ENCODE assay signal across 8 cellular contexts in the genomic region with DNA sequence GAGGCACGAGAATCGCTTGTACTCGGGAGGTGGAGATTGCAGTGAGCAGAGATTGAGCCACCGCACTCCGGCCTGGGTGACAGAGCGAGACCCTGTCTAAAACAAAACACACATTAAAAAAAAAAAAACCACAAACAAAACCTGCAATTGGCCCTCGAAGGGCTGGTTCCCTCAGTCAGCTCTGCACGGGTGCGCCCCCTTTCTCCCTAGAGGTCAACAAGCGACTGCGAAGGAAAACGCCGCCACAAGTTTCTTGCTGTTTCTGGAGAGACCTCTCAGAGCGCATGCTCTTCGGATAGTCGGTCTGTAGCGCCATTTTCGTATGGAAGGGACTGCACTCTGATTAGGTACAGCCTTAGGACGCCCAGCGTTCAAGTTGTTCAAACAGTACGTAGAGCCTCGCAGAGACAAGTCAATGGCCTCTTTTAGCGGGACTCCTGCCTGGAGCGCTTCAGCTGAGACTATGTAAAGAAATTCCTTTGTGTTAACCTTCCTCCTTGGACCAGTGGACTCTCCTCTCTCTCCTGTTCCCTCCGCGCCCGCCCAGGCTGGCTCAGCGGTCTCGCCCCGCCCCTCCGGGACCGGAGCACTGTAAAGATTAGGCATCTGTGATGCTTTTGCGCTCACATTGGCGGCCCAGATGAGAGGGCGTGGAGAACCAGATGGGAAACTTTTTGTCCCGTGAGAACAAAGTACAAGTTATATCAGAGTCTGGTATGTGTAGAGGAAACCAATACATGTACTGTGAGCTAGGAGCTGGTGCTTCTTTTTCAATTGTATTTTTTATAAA. TPM values are rescaled to one million over a fixed set of nuclear protein-coding genes. Genes with fewer than 3 reads are reported as not detected.
DNase-seq lines count a peak whose midpoint lies in the region; ATAC-seq and TF ChIP-seq lines count a peak whose summit lies in the region.

No MANE protein-coding gene starts in this region.

- no peaks in the 10 kb centered on the region for H3K27me3 ChIP-seq in CD8-positive, alpha-beta memory T cell (ENCODE audit: insufficient read depth, low read length, poor library complexity, severe bottlenecking)
- H3K27me3 ChIP-seq in lung (ENCODE audit: control insufficient read depth, insufficient read depth) = no peaks in the 10 kb centered on the region

- WGBS in lung, 2 donors = 3% methylated on average over 36 of the region's 36 CpGs

- CTCF ChIA-PET in CD8-positive, alpha-beta memory T cell (lab: Charles Lee) = interaction anchor here (0.8 to 5.1 kb wide), 7 partner anchors 14 to 109 kb away, joined by 3 to 41 read pairs (median 8); partner anchors contain the start of gene RTCA
- CTCF ChIA-PET in activated CD4-positive, alpha-beta memory T cell treated with anti-CD3 and anti-CD28 coated beads, Interleukin-2, amount 10 ng/mL, durations not matched to agents 7 days and 5 days (lab: Charles Lee) = interaction anchor here (0.5 to 9.3 kb wide), 7 partner anchors 45 to 542 kb away, joined by 3 to 114 read pairs (median 15); partner anchors contain the start of gene RTCA

- peak overlapping the region; percentile 92 for H3K27ac ChIP-seq in CD8-positive, alpha-beta memory T cell (ENCODE audit: low read depth, low read length)
- peak overlapping the region; percentile 86 to 88 for H3K27ac ChIP-seq in lung (ENCODE audit: low read depth in 1 of 2, low read length in 1 of 2)

- POLR2A ChIA-PET in CD8-positive, alpha-beta memory T cell (lab: Charles Lee) = interaction anchor here (0.5 to 3.8 kb wide), 10 partner anchors 9 to 102 kb away, joined by 3 to 13 read pairs (median 4); partner anchors contain the start of gene RTCA
- POLR2A ChIA-PET in activated CD4-positive, alpha-beta memory T cell treated with anti-CD3 and anti-CD28 coated beads, Interleukin-2, amount 10 ng/mL, durations not matched to agents 7 days and 5 days (lab: Charles Lee) = interaction anchor here (0.9 to 6.3 kb wide), 26 partner anchors 13 to 545 kb away, joined by 3 to 96 read pairs (median 9); partner anchors contain the start of genes DBT, RTCA, SASS6 and SLC30A7

- H3K36me3 Mint-ChIP-seq in CD8-positive, alpha-beta memory T cell = peaks cover 7 to 47% (median 13%) of the 10 kb centered on the region in 3 donors
- H3K36me3 Mint-ChIP-seq in activated CD4-positive, alpha-beta memory T cell treated with anti-CD3 and anti-CD28 coated beads, Interleukin-2, amount 10 ng/mL, durations not matched to agents 7 days and 5 days (ENCODE audit: low read depth) = peaks cover 34% of the 10 kb centered on the region

- H3K36me3 ChIP-seq in CD8-positive, alpha-beta memory T cell (ENCODE audit: insufficient read depth, low read length) = no peaks in the 10 kb centered on the region
- no peaks in the 10 kb centered on the region for H3K36me3 ChIP-seq in lung (ENCODE audit: control insufficient read depth in 2 of 2, insufficient read depth in 2 of 2, low read length in 2 of 2)

- peaks cover 0 to 10% of the 10 kb centered on the region in 2 donors for H3K27me3 Mint-ChIP-seq in CD8-positive, alpha-beta memory T cell
- no peaks in the 10 kb centered on the region for H3K27me3 Mint-ChIP-seq in activated CD4-positive, alpha-beta memory T cell treated with anti-CD3 and anti-CD28 coated beads, Interleukin-2, amount 10 ng/mL, durations not matched to agents 7 days and 5 days

- DNase-seq in CD8-positive, alpha-beta memory T cell = peak; percentile 82 to 92 (median 87)
- peak; percentile 93 for DNase-seq in NCI-H82 treated with DMSO at 0.1 percent for 48 hours (lab: John Stamatoyannopoulos, UW; ENCODE audit: unreplicated experiment)
- peak; percentile 90 for DNase-seq in activated CD4-positive, alpha-beta memory T cell treated with anti-CD3 and anti-CD28 coated beads, Interleukin-2, amount 10 ng/mL, durations not matched to agents 7 days and 5 days
- peak; percentile 87 for DNase-seq in effector CD4-positive, alpha-beta T cell
- DNase-seq in lung (ENCODE audit: low spot score) = peak; percentile 83
- DNase-seq in stimulated activated CD4-positive, alpha-beta T cell treated with anti-CD3 and anti-CD28 coated beads, TNF-alpha, amount 100 ng/mL, for 24 hours (ENCODE audit: low read depth in 3 of 3) = peak; percentile 72 to 88 (median 73)

- peak overlapping the region; percentile 97 to 100 (median 100) for H3K27ac Mint-ChIP-seq in CD8-positive, alpha-beta memory T cell
- peak overlapping the region; percentile 96 for H3K27ac Mint-ChIP-seq in activated CD4-positive, alpha-beta memory T cell treated with anti-CD3 and anti-CD28 coated beads, Interleukin-2, amount 10 ng/mL, durations not matched to agents 7 days and 5 days

- peak overlapping the region; percentile 94 to 100 (median 97) for H3K4me3 Mint-ChIP-seq in CD8-positive, alpha-beta memory T cell
- peak overlapping the region; percentile 90 for H3K4me3 Mint-ChIP-seq in activated CD4-positive, alpha-beta memory T cell treated with anti-CD3 and anti-CD28 coated beads, Interleukin-2, amount 10 ng/mL, durations not matched to agents 7 days and 5 days

- peak; percentile 11 for TF ChIP-seq CTCF in lung (IDR thresholded peaks at IDR 0.05; ENCODE audit: control extremely low read depth, extremely low read depth)

- H3K4me3 ChIP-seq in CD8-positive, alpha-beta memory T cell (ENCODE audit: low read length) = peak overlapping the region; percentile 94
- peak overlapping the region; percentile 45 for H3K4me3 ChIP-seq in lung

- H3K4me1 Mint-ChIP-seq in CD8-positive, alpha-beta memory T cell = peaks cover 27 to 36% (median 31%) of the 10 kb centered on the region in 3 donors
- peaks cover 29% of the 10 kb centered on the region for H3K4me1 Mint-ChIP-seq in activated CD4-positive, alpha-beta memory T cell treated with anti-CD3 and anti-CD28 coated beads, Interleukin-2, amount 10 ng/mL, durations not matched to agents 7 days and 5 days

- peaks cover 23% of the 10 kb centered on the region for H3K4me1 ChIP-seq in CD8-positive, alpha-beta memory T cell (ENCODE audit: insufficient read depth, low read length)
- H3K4me1 ChIP-seq in lung (ENCODE audit: control insufficient read depth in 2 of 2, insufficient read depth in 2 of 2, low read length in 2 of 2) = peaks cover 3 to 7% of the 10 kb centered on the region in 2 donors

- H3K9me3 Mint-ChIP-seq in CD8-positive, alpha-beta memory T cell = no peaks in the 10 kb centered on the region
- no peaks in the 10 kb centered on the region for H3K9me3 Mint-ChIP-seq in activated CD4-positive, alpha-beta memory T cell treated with anti-CD3 and anti-CD28 coated beads, Interleukin-2, amount 10 ng/mL, durations not matched to agents 7 days and 5 days

- ATAC-seq in GM19452 (IDR thresholded peaks at IDR 0.05; ENCODE audit: unreplicated experiment) (peak; percentile 60), HG03575 (IDR thresholded peaks at IDR 0.05; ENCODE audit: extremely low read depth, insufficient number of reproducible peaks, low FRiP score, unreplicated experiment) (peak; percentile 34), lung (ENCODE audit: insufficient read depth, low FRiP score) (peak; percentile 61)

- H3K9me3 ChIP-seq in CD8-positive, alpha-beta memory T cell (ENCODE audit: low read length) = no peaks in the 10 kb centered on the region
- H3K9me3 ChIP-seq in lung (ENCODE audit: control insufficient read depth in 2 of 2, insufficient read depth in 1 of 2, low read length in 1 of 2) = no peaks in the 10 kb centered on the region

RNA-seq across cellular contexts. Expression of gene CDC14A, which starts 1.0 kb away (rescaled TPM):
- total RNA-seq in CD8-positive, alpha-beta memory T cell = 10 to 100 TPM; 25.4 to 27.9 TPM
- 36.4 TPM for polyA plus RNA-seq in CD8-positive, alpha-beta memory T cell
- total RNA-seq in activated CD4-positive, alpha-beta memory T cell treated with anti-CD3 and anti-CD28 coated beads, Interleukin-2, amount 10 ng/mL, durations not matched to agents 7 days and 5 days = 10 to 100 TPM; 41.8 to 44.9 TPM
- total RNA-seq in lung = 10 to 100 TPM; 19.1 to 45.4 TPM
- polyA plus RNA-seq in lung = 1 to 10 TPM; 3.6 to 5.1 TPM

Comparison
In these comparisons a context has a peak if more than half of its experiments do, and no peak if none do; other contexts are left out.
1. Peak in every context shown above with its lines: DNase-seq, ATAC-seq, H3K4me3 ChIP-seq and H3K27ac ChIP-seq.